Comparison of ENCODE assay signal across 8 cellular contexts in genomic region chr10:63133056-63133786, GRCh38. TPM values are rescaled to one million over a fixed set of nuclear protein-coding genes. Genes with fewer than 3 reads are reported as not detected.
DNase-seq lines count a peak whose midpoint lies in the region; ATAC-seq and TF ChIP-seq lines count a peak whose summit lies in the region.

TSS of gene NRBF2 (plus strand) at chr10:63133328. CDS start at chr10:63133471, 143 bp downstream.

- TF ChIP-seq CTCF in BE2C (IDR thresholded peaks at IDR 0.05; ENCODE audit: low read depth, low read length), result peak; percentile 9; the same call in 1 of the 2 replicates
- peak; percentile 70 for TF ChIP-seq CTCF in chondrocyte (IDR thresholded peaks at IDR 0.05)

- H3K27me3 Mint-ChIP-seq in chondrocyte (ENCODE audit: low read depth), result no peaks in the 10 kb centered on the region

- peak; percentile 97 for ATAC-seq in HG03439 (IDR thresholded peaks at IDR 0.05; ENCODE audit: unreplicated experiment)

- H3K36me3 ChIP-seq in BE2C, result no peaks in the 10 kb centered on the region

- H3K9me3 Mint-ChIP-seq in chondrocyte (ENCODE audit: low read depth), result peaks cover 12% of the 10 kb centered on the region

- no peaks in the 10 kb centered on the region for H3K4me1 ChIP-seq in BE2C

- H3K27me3 ChIP-seq in BE2C, result no peaks in the 10 kb centered on the region

- H3K9me3 ChIP-seq in BE2C, result no peaks in the 10 kb centered on the region

- peak within 1 kb of the TSS; percentile 85 for H3K4me3 Mint-ChIP-seq in chondrocyte (ENCODE audit: unreplicated experiment)

- TF ChIP-seq POLR2A in GM19193 (IDR thresholded peaks at IDR 0.05; ENCODE audit: extremely low read depth, insufficient read depth, insufficient read length), result peak; percentile 98

- peak within 1 kb of the TSS; percentile 88 for H3K4me3 ChIP-seq in BE2C (ENCODE audit: low read depth, low read length)

- peak; percentile 98 for DNase-seq in BE2C
- peak; percentile 85 for DNase-seq in NCI-H510A (lab: John Stamatoyannopoulos, UW)
- DNase-seq in activated CD4-positive, alpha-beta T cell treated with anti-CD3 and anti-CD28 coated beads for 24 hours (ENCODE audit: low read depth in 2 of 2), result peak; percentile 96
- peak; percentile 98 for DNase-seq in chondrocyte (ENCODE audit: low spot score)
- DNase-seq in kidney glomerular epithelial cell (lab: John Stamatoyannopoulos, UW), result peak; percentile 98
- DNase-seq in stimulated activated CD4-positive, alpha-beta T cell treated with anti-CD3 and anti-CD28 coated beads, Interleukin-1b, Interleukin-23, amount 100 ng/mL, for 1 hour (ENCODE audit: low read depth in 2 of 2), result peak; percentile 91 to 93

- peaks cover 49% of the 10 kb centered on the region for H3K4me1 Mint-ChIP-seq in chondrocyte (ENCODE audit: low read depth)

- peak within 1 kb of the TSS; percentile 89 for H3K27ac Mint-ChIP-seq in chondrocyte (ENCODE audit: unreplicated experiment)

- H3K36me3 Mint-ChIP-seq in chondrocyte (ENCODE audit: low read depth), result peaks cover 1% of the 10 kb centered on the region

RNA-seq across cellular contexts. Expression of gene NRBF2, which starts in this region (rescaled TPM):
- 20.7 TPM for polyA plus RNA-seq in BE2C (2012; ENCODE audit: insufficient read depth, insufficient read length, low read depth)
- 32.0 to 45.2 TPM (median 44.1 TPM) in 3 replicates for total RNA-seq in chondrocyte

Comparison
In these comparisons a context has a peak if more than half of its experiments do, and no peak if none do; other contexts are left out.
1. Peak in every context shown above with its lines: DNase-seq, ATAC-seq and H3K4me3 ChIP-seq.